ENCODE assay signal across 1 cellular context in genomic region chr13:47999973-48000372, GRCh38.
TF ChIP-seq lines count a peak whose summit lies in the region.

No MANE protein-coding gene starts in this region.

TF ChIP-seq in K562, 482 proteins besides CTCF, POLR2A, EP300 and RAD21:
- TF ChIP-seq GATA2 (CRISPR knock-in tag; IDR thresholded peaks at IDR 0.05) (no peak), PBX2 (CRISPR knock-in tag; IDR thresholded peaks at IDR 0.05; ENCODE audit: low read depth) (no peak), PBX2 (tag; conservative IDR thresholded peaks at IDR 0.05; ENCODE audit: low read depth) (peak; percentile 28; the same call in 1 of the 2 replicates)
